Comparison of ENCODE assay signal across 8 cellular contexts in genomic region chr12:106302401-106303201, GRCh38. TPM values are rescaled to one million over a fixed set of nuclear protein-coding genes. Genes with fewer than 3 reads are reported as not detected.
A peak's percentile ranks its signal among the peaks of the same experiment; 100 is the strongest.
DNase-seq lines count a peak whose midpoint lies in the region; ATAC-seq and TF ChIP-seq lines count a peak whose summit lies in the region.

TSS of gene TCP11L2 (plus strand) at chr12:106302733. CDS start at chr12:106311076, 8,343 bp downstream.

- peak within 1 kb of the TSS; percentile 81 for H3K4me2 ChIP-seq in SU-DHL-6 (ENCODE audit: low read depth, low read length, poor library complexity, severe bottlenecking)

- no peaks in the 10 kb centered on the region for H3K27me3 ChIP-seq in SU-DHL-6 (ENCODE audit: low read length)
- no peaks in the 10 kb centered on the region for H3K27me3 ChIP-seq in ovary
- no peaks in the 10 kb centered on the region for H3K27me3 ChIP-seq in testis

- no peaks in the 10 kb centered on the region for H3F3A ChIP-seq in SU-DHL-6 (ENCODE audit: insufficient read depth)

- intact Hi-C loops in head of caudate nucleus (cut with DNase I), result loop anchor here (5.0 kb wide), 1 partner anchor 55 kb away; the partner anchor contains the start of gene CKAP4
- intact Hi-C loops in ovary (cut with DNase I), result loop anchor here in 1 of 4 donors (5.0 kb wide), 1 partner anchor 55 kb away; the partner anchor contains the start of gene CKAP4
- intact Hi-C loops in testis (cut with DNase I; ENCODE audit: low total_unique reads), result no loop called here

- CTCF ChIA-PET in HEK293T (lab: Yijun Ruan, JAX), result no interaction called here

- TF ChIP-seq CTCF in SU-DHL-6 (IDR thresholded peaks at IDR 0.05; ENCODE audit: insufficient read depth, low read length, poor library complexity, severe bottlenecking) (no peak), ovary (IDR thresholded peaks at IDR 0.05) (peak in 1 of 3 donors; percentile 28), testis (IDR thresholded peaks at IDR 0.05) (no peak)

- DNase-seq in GDM1 (lab: John Stamatoyannopoulos, UW), result peak; percentile 60
- DNase-seq in HEK293T (ENCODE audit: extremely low spot score), result peak; percentile 92
- peak; percentile 68 for DNase-seq in MV-4-11 (lab: John Stamatoyannopoulos, UW)
- DNase-seq in activated naive CD8-positive, alpha-beta T cell treated with anti-CD3 and anti-CD28 coated beads, Interleukin-2, amount 10 ng/mL, durations not matched to agents 7 days and 5 days, result peak; percentile 94
- DNase-seq in head of caudate nucleus, result peak; percentile 80 to 96 (median 91)
- peak; percentile 87 to 93 (median 90) for DNase-seq in ovary
- DNase-seq in testis, result peak; percentile 93

- no peaks in the 10 kb centered on the region for H3K79me2 ChIP-seq in SU-DHL-6 (ENCODE audit: insufficient read depth, low read length)

- H3K9me3 Mint-ChIP-seq in activated naive CD8-positive, alpha-beta T cell treated with anti-CD3 and anti-CD28 coated beads, Interleukin-2, amount 10 ng/mL, durations not matched to agents 7 days and 5 days, result no peaks in the 10 kb centered on the region

- no peak for TF ChIP-seq EP300 in ovary (IDR thresholded peaks at IDR 0.05)

- H3K36me3 Mint-ChIP-seq in activated naive CD8-positive, alpha-beta T cell treated with anti-CD3 and anti-CD28 coated beads, Interleukin-2, amount 10 ng/mL, durations not matched to agents 7 days and 5 days, result no peaks in the 10 kb centered on the region

- H3K9me3 ChIP-seq in SU-DHL-6 (ENCODE audit: insufficient read depth, low read length) (no peaks in the 10 kb centered on the region), ovary (no peaks in the 10 kb centered on the region), testis (no peaks in the 10 kb centered on the region)

- H3K27ac ChIP-seq in SU-DHL-6 (ENCODE audit: low read depth, low read length), result peak within 1 kb of the TSS; percentile 55
- peak within 1 kb of the TSS; percentile 86 to 89 for H3K27ac ChIP-seq in ovary
- H3K27ac ChIP-seq in testis, result peak within 1 kb of the TSS; percentile 88 to 94

- peak within 1 kb of the TSS; percentile 97 for H3K4me3 Mint-ChIP-seq in activated naive CD8-positive, alpha-beta T cell treated with anti-CD3 and anti-CD28 coated beads, Interleukin-2, amount 10 ng/mL, durations not matched to agents 7 days and 5 days

- peak within 1 kb of the TSS; percentile 100 for H3K27ac Mint-ChIP-seq in activated naive CD8-positive, alpha-beta T cell treated with anti-CD3 and anti-CD28 coated beads, Interleukin-2, amount 10 ng/mL, durations not matched to agents 7 days and 5 days

- H3K36me3 ChIP-seq in SU-DHL-6 (ENCODE audit: low read length) (no peaks in the 10 kb centered on the region), ovary (no peaks in the 10 kb centered on the region), testis (ENCODE audit: low read depth, missing control alignments) (no peaks in the 10 kb centered on the region)

- H3K4me1 ChIP-seq in ovary (ENCODE audit: insufficient read depth) (peaks cover 7% of the 10 kb centered on the region), testis (peaks cover 23% of the 10 kb centered on the region)

- no peaks in the 10 kb centered on the region for H4K20me1 ChIP-seq in SU-DHL-6 (ENCODE audit: low read depth, low read length)

- no peaks in the 10 kb centered on the region for H3K27me3 Mint-ChIP-seq in activated naive CD8-positive, alpha-beta T cell treated with anti-CD3 and anti-CD28 coated beads, Interleukin-2, amount 10 ng/mL, durations not matched to agents 7 days and 5 days

- ATAC-seq in activated naive CD8-positive, alpha-beta T cell treated with anti-CD3 and anti-CD28 coated beads, Interleukin-2, amount 10 ng/mL, durations not matched to agents 7 days and 5 days (ENCODE audit: low read depth), result peak; percentile 75

- H2AFZ ChIP-seq in SU-DHL-6 (ENCODE audit: low read depth, low read length, severe bottlenecking), result peak within 1 kb of the TSS; percentile 98

- TF ChIP-seq POLR2A in ovary (IDR thresholded peaks at IDR 0.05) (peak; percentile 55), testis (IDR thresholded peaks at IDR 0.05) (no peak)

- 0 to 1% (median 1%) methylated on average over 51 to 74 of the region's 76 CpGs for WGBS in ovary, 3 donors
- WGBS in testis, 2 donors, result 0 to 1% methylated on average over 5 to 65 of the region's 76 CpGs

- no peaks in the 10 kb centered on the region for H3K9me2 ChIP-seq in SU-DHL-6 (replicated peaks; ENCODE audit: insufficient read depth, low read length)

- peak within 1 kb of the TSS; percentile 64 for H3K9ac ChIP-seq in SU-DHL-6 (ENCODE audit: low read length)

- H3K4me3 ChIP-seq in SU-DHL-6 (ENCODE audit: insufficient read depth, low read length, poor library complexity, severe bottlenecking) (peak within 1 kb of the TSS; percentile 74), ovary (peak within 1 kb of the TSS; percentile 75), testis (peak within 1 kb of the TSS; percentile 89 to 94)

- POLR2A ChIA-PET in HEK293T (lab: Yijun Ruan, JAX), result interaction anchor here (1.3 to 2.1 kb wide), 2 partner anchors 12 to 56 kb away, joined by 3 to 8 read pairs; no protein-coding TSS in a partner anchor
- POLR2A ChIA-PET in activated naive CD8-positive, alpha-beta T cell treated with anti-CD3 and anti-CD28 coated beads, Interleukin-2, amount 10 ng/mL, durations not matched to agents 7 days and 5 days (lab: Charles Lee), result interaction anchor here (3.0 to 3.9 kb wide), 2 partner anchors 55 to 653 kb away, joined by 8 to 23 read pairs; partner anchors contain the start of genes POLR3B and TMEM263

- peaks cover 30% of the 10 kb centered on the region for H3K4me1 Mint-ChIP-seq in activated naive CD8-positive, alpha-beta T cell treated with anti-CD3 and anti-CD28 coated beads, Interleukin-2, amount 10 ng/mL, durations not matched to agents 7 days and 5 days

TF ChIP-seq in HEK293T, 16 proteins besides CTCF, POLR2A, EP300 and RAD21:
- TF ChIP-seq FOXM1 (IDR thresholded peaks at IDR 0.05; ENCODE audit: borderline replicate concordance) (peak; percentile 71; the same call in 1 of the 2 replicates), BHLHE40 (IDR thresholded peaks at IDR 0.05; ENCODE audit: borderline replicate concordance) (peak; percentile 93), SP1 (IDR thresholded peaks at IDR 0.05) (no peak), L3MBTL2 (conservative IDR thresholded peaks at IDR 0.05) (0 out of 2 replicates have a peak, but pooled peaks have one; percentile 25), TARDBP (IDR thresholded peaks at IDR 0.05) (peak; percentile 27; the same call in 1 of the 2 replicates), CTBP1 (IDR thresholded peaks at IDR 0.05; ENCODE audit: borderline replicate concordance) (no peak)

RNA-seq across cellular contexts. Expression of gene TCP11L2, which starts in this region (rescaled TPM):
- 10 to 100 TPM; 40.9 to 50.8 TPM for total RNA-seq in activated naive CD8-positive, alpha-beta T cell treated with anti-CD3 and anti-CD28 coated beads, Interleukin-2, amount 10 ng/mL, durations not matched to agents 7 days and 5 days
- total RNA-seq in ovary, result 10 to 100 TPM in 6 of 7 donors, 1 to 10 TPM in 1; 8.5 to 41.7 (median 30.3) TPM
- polyA plus RNA-seq in ovary, result 10 to 100 TPM; 10.3 to 13.1 TPM
- total RNA-seq in testis, result 10 to 100 TPM; 31.0 to 33.9 TPM
- 15.8 TPM for polyA plus RNA-seq in testis (ENCODE audit: insufficient read depth, low read depth, low replicate concordance)

Comparison
In these comparisons a context has a peak if more than half of its experiments do, and no peak if none do; other contexts are left out.
1. Peak in every context shown above with its lines: DNase-seq, ATAC-seq, H3K4me3 ChIP-seq and H3K27ac ChIP-seq.